In genomic region chr6:166346449-166346848, GRCh38 we compare ENCODE assay signal across 19 cellular contexts. TPM values are rescaled to one million over a fixed set of nuclear protein-coding genes. Genes with fewer than 3 reads are reported as not detected.
A peak's percentile ranks its signal among the peaks of the same experiment; 100 is the strongest.
DNase-seq lines count a peak whose midpoint lies in the region; ATAC-seq lines count a peak whose summit lies in the region.
"Had no signal": no experiment of that assay in that cellular context is flagged by ENCODE, and none has a peak within 500 bp of the region (broad histone marks: within the 10 kb centered on the region; RNA-seq: fewer than 3 reads in every experiment).

No MANE protein-coding gene starts in this region.

- H3K27me3 Mint-ChIP-seq in stimulated activated naive CD8-positive, alpha-beta T cell treated with anti-CD3 and anti-CD28 coated beads, Interleukin-15, Interleukin-2, amounts not matched to agents 100 ng/mL and 50 ng/mL, for 24 hours, result peaks cover 3% of the 10 kb centered on the region
- peaks cover 16% of the 10 kb centered on the region for H3K27me3 Mint-ChIP-seq in stimulated activated naive CD8-positive, alpha-beta T cell treated with anti-CD3 and anti-CD28 coated beads, Interleukin-15, amount 100 ng/mL, for 72 hours
- no peaks in the 10 kb centered on the region for H3K27me3 Mint-ChIP-seq in dendritic cell treated with granulocyte-macrophage colony-stimulating factor and Interleukin-4, amounts not matched to agents 40 ng/mL and 50 ng/mL, for 4 days
- H3K27me3 Mint-ChIP-seq: CD4-positive, alpha-beta T cell had no signal

- peaks cover 13% of the 10 kb centered on the region for H3K79me2 ChIP-seq in trophoblast cell (ENCODE audit: control insufficient read depth, insufficient read depth, low read length, poor library complexity)

- no peaks in the 10 kb centered on the region for H3K9me3 ChIP-seq in trophoblast cell (ENCODE audit: insufficient read depth, low read depth, low read length)
- H3K9me3 ChIP-seq: BE2C had no signal

- H3K27ac ChIP-seq in trophoblast cell (ENCODE audit: low read depth, low read length), result no peak overlapping the region
- H3K27ac ChIP-seq: BLaER1 had no signal

- no peak overlapping the region for H4K12ac ChIP-seq in trophoblast cell (ENCODE audit: low read depth, low read length)

- peaks cover 34% of the 10 kb centered on the region for H3K4me1 Mint-ChIP-seq in stimulated activated naive CD8-positive, alpha-beta T cell treated with anti-CD3 and anti-CD28 coated beads, Interleukin-15, Interleukin-2, amounts not matched to agents 100 ng/mL and 50 ng/mL, for 24 hours (ENCODE audit: low read depth)
- H3K4me1 Mint-ChIP-seq in stimulated activated naive CD8-positive, alpha-beta T cell treated with anti-CD3 and anti-CD28 coated beads, Interleukin-15, amount 100 ng/mL, for 72 hours, result peaks cover 19% of the 10 kb centered on the region
- H3K4me1 Mint-ChIP-seq in dendritic cell treated with granulocyte-macrophage colony-stimulating factor and Interleukin-4, amounts not matched to agents 40 ng/mL and 50 ng/mL, for 4 days (ENCODE audit: low read depth), result peaks cover 37% of the 10 kb centered on the region

- H3K4me3 Mint-ChIP-seq in stimulated activated naive CD8-positive, alpha-beta T cell treated with anti-CD3 and anti-CD28 coated beads, Interleukin-15, Interleukin-2, amounts not matched to agents 100 ng/mL and 50 ng/mL, for 24 hours, result no peak overlapping the region
- no peak overlapping the region for H3K4me3 Mint-ChIP-seq in stimulated activated naive CD8-positive, alpha-beta T cell treated with anti-CD3 and anti-CD28 coated beads, Interleukin-15, amount 100 ng/mL, for 72 hours
- no peak overlapping the region for H3K4me3 Mint-ChIP-seq in dendritic cell treated with granulocyte-macrophage colony-stimulating factor and Interleukin-4, amounts not matched to agents 40 ng/mL and 50 ng/mL, for 4 days
- H3K4me3 Mint-ChIP-seq: CD4-positive, alpha-beta T cell; CD8-positive, alpha-beta T cell had no signal

- H4K91ac ChIP-seq in trophoblast cell (ENCODE audit: low read depth, low read length), result peak overlapping the region; percentile 43

- intact Hi-C loops in dendritic cell treated with granulocyte-macrophage colony-stimulating factor and Interleukin-4, amounts not matched to agents 40 ng/mL and 50 ng/mL, for 4 days (cut with micrococcal nuclease), result no loop called here

- WGBS in trophoblast cell (ENCODE audit: extremely low coverage, insufficient coverage, insufficient read length), result no CpG with 5 or more reads among the region's 3 CpGs

- DNase-seq in stimulated activated naive CD8-positive, alpha-beta T cell treated with anti-CD3 and anti-CD28 coated beads, Interleukin-15, amount 100 ng/mL, for 72 hours, result no peak
- DNase-seq in trophoblast cell, result no peak
- no peak for DNase-seq in pons (ENCODE audit: low spot score)
- no peak for DNase-seq in DMS79 treated with DMSO at 0.1 percent for 48 hours (lab: John Stamatoyannopoulos, UW)
- DNase-seq: 8988T; ACHN; BE2C; C1 segment of cervical spinal cord; Caco-2; Calu3; CD4-positive, alpha-beta T cell; CD8-positive, alpha-beta T cell; DND-41; EL had no signal

- H3K27me3 ChIP-seq in trophoblast cell (ENCODE audit: insufficient read depth, low read length), result no peaks in the 10 kb centered on the region
- H3K27me3 ChIP-seq: BE2C, BLaER1 had no signal

- ATAC-seq in stimulated activated naive CD8-positive, alpha-beta T cell treated with anti-CD3 and anti-CD28 coated beads, Interleukin-15, amount 100 ng/mL, for 72 hours, result no peak
- ATAC-seq: CD8-positive, alpha-beta T cell; GM12878 had no signal

- H3K4me2 ChIP-seq in trophoblast cell (ENCODE audit: low read length), result no peak overlapping the region
- H3K4me2 ChIP-seq: BLaER1 had no signal

- H3K36me3 ChIP-seq in trophoblast cell (ENCODE audit: control insufficient read depth in 1 of 2, insufficient read depth in 2 of 2, low read length in 2 of 2), result no peaks in the 10 kb centered on the region
- H3K36me3 ChIP-seq: BE2C, BLaER1 had no signal

- peaks cover 12% of the 10 kb centered on the region for H3K9me3 Mint-ChIP-seq in stimulated activated naive CD8-positive, alpha-beta T cell treated with anti-CD3 and anti-CD28 coated beads, Interleukin-15, Interleukin-2, amounts not matched to agents 100 ng/mL and 50 ng/mL, for 24 hours
- H3K9me3 Mint-ChIP-seq in stimulated activated naive CD8-positive, alpha-beta T cell treated with anti-CD3 and anti-CD28 coated beads, Interleukin-15, amount 100 ng/mL, for 72 hours, result peaks cover 8 to 10% of the 10 kb centered on the region in 2 donors
- H3K9me3 Mint-ChIP-seq in dendritic cell treated with granulocyte-macrophage colony-stimulating factor and Interleukin-4, amounts not matched to agents 40 ng/mL and 50 ng/mL, for 4 days, result no peaks in the 10 kb centered on the region

- H3K4me3 ChIP-seq in trophoblast cell (ENCODE audit: low read depth, low read length), result no peak overlapping the region
- H3K4me3 ChIP-seq: BLaER1, GM12878 had no signal

- H3K18ac ChIP-seq in trophoblast cell (ENCODE audit: low read length), result no peak overlapping the region

- H2AFZ ChIP-seq in trophoblast cell (ENCODE audit: insufficient read depth, low read length, poor library complexity), result no peak overlapping the region

- no peak overlapping the region for H2AK5ac ChIP-seq in trophoblast cell (ENCODE audit: low read length)

- peak overlapping the region; percentile 20 for H2BK120ac ChIP-seq in trophoblast cell (ENCODE audit: insufficient read depth, low read length, poor library complexity)

- H2BK5ac ChIP-seq in trophoblast cell (ENCODE audit: low read depth, low read length, poor library complexity), result no peak overlapping the region

- H3K4me1 ChIP-seq in trophoblast cell (ENCODE audit: control insufficient read depth in 1 of 2, insufficient read depth in 2 of 2, low read length in 2 of 2), result peaks cover 3 to 9% of the 10 kb centered on the region in 2 experiments

- H3K27ac Mint-ChIP-seq in stimulated activated naive CD8-positive, alpha-beta T cell treated with anti-CD3 and anti-CD28 coated beads, Interleukin-15, Interleukin-2, amounts not matched to agents 100 ng/mL and 50 ng/mL, for 24 hours, result peak overlapping the region; percentile 15
- no peak overlapping the region for H3K27ac Mint-ChIP-seq in stimulated activated naive CD8-positive, alpha-beta T cell treated with anti-CD3 and anti-CD28 coated beads, Interleukin-15, amount 100 ng/mL, for 72 hours
- H3K27ac Mint-ChIP-seq in dendritic cell treated with granulocyte-macrophage colony-stimulating factor and Interleukin-4, amounts not matched to agents 40 ng/mL and 50 ng/mL, for 4 days, result peak overlapping the region; percentile 18
- H3K27ac Mint-ChIP-seq: CD4-positive, alpha-beta T cell; CD8-positive, alpha-beta T cell had no signal

- H3K36me3 Mint-ChIP-seq in stimulated activated naive CD8-positive, alpha-beta T cell treated with anti-CD3 and anti-CD28 coated beads, Interleukin-15, Interleukin-2, amounts not matched to agents 100 ng/mL and 50 ng/mL, for 24 hours (ENCODE audit: low read depth), result peaks cover 2% of the 10 kb centered on the region
- H3K36me3 Mint-ChIP-seq in dendritic cell treated with granulocyte-macrophage colony-stimulating factor and Interleukin-4, amounts not matched to agents 40 ng/mL and 50 ng/mL, for 4 days (ENCODE audit: low read depth), result peaks cover 12% of the 10 kb centered on the region

- H3K4ac ChIP-seq in trophoblast cell (ENCODE audit: low read depth, low read length), result no peak overlapping the region

- no peak overlapping the region for H3K14ac ChIP-seq in trophoblast cell (ENCODE audit: low read length)

- H3K23ac ChIP-seq in trophoblast cell (ENCODE audit: low read length), result no peak overlapping the region

- peak overlapping the region; percentile 79 for H2BK12ac ChIP-seq in trophoblast cell (ENCODE audit: low read length)

- no peak overlapping the region for H3K9ac ChIP-seq in trophoblast cell (ENCODE audit: low read length)
- H3K9ac ChIP-seq: BLaER1 had no signal

- H4K8ac ChIP-seq in trophoblast cell (ENCODE audit: low read depth, low read length), result no peak overlapping the region

- H3K79me1 ChIP-seq in trophoblast cell (ENCODE audit: low read length), result peaks cover 19% of the 10 kb centered on the region

RNA-seq across cellular contexts. Expression of gene SFT2D1, which starts 4.1 kb away (rescaled TPM):
- polyA plus RNA-seq in trophoblast cell (2013), result 65.4 and 66.9 TPM in 2 replicates

RNA-seq across cellular contexts. Expression of gene MPC1, which starts 36.3 kb away (rescaled TPM):
- polyA plus RNA-seq in trophoblast cell (2013), result 37.3 and 39.8 TPM in 2 replicates

RNA-seq across cellular contexts. Expression of gene PRR18, which starts 38.3 kb away (rescaled TPM):
- 0.04 TPM in 1 of 2 replicates, not detected in the other for polyA plus RNA-seq in trophoblast cell (2013)
- polyA plus RNA-seq: AG04450 had no signal

Comparison
In these comparisons a context has a peak if more than half of its experiments do, and no peak if none do; other contexts are left out.
1. H3K27ac Mint-ChIP-seq: peak in stimulated activated naive CD8-positive, alpha-beta T cell treated with anti-CD3 and anti-CD28 coated beads, Interleukin-15, Interleukin-2, amounts not matched to agents 100 ng/mL and 50 ng/mL, for 24 hours (single experiment) and dendritic cell treated with granulocyte-macrophage colony-stimulating factor and Interleukin-4, amounts not matched to agents 40 ng/mL and 50 ng/mL, for 4 days (single experiment); none in stimulated activated naive CD8-positive, alpha-beta T cell treated with anti-CD3 and anti-CD28 coated beads, Interleukin-15, amount 100 ng/mL, for 72 hours (0 of 2).